In genomic region chr10:119120413-119120867, GRCh38 we compare ENCODE assay signal across 8 cellular contexts. TPM values are rescaled to one million over a fixed set of nuclear protein-coding genes. Genes with fewer than 3 reads are reported as not detected.
DNase-seq lines count a peak whose midpoint lies in the region; ATAC-seq, FAIRE-seq and TF ChIP-seq lines count a peak whose summit lies in the region.

No MANE protein-coding gene starts in this region.

- peaks cover 6% of the 10 kb centered on the region for H3K36me3 ChIP-seq in BJ (ENCODE audit: control insufficient read depth, insufficient read depth, low read length)

- H3K4me3 Mint-ChIP-seq in glutamatergic neuron (ENCODE audit: unreplicated experiment): no peak overlapping the region

- no peaks in the 10 kb centered on the region for H3K27me3 Mint-ChIP-seq in glutamatergic neuron (ENCODE audit: unreplicated experiment)

- peak; percentile 93 for ATAC-seq in GM19328 (IDR thresholded peaks at IDR 0.05; ENCODE audit: unreplicated experiment)
- ATAC-seq in HG03175 (IDR thresholded peaks at IDR 0.05; ENCODE audit: unreplicated experiment): peak; percentile 91

- TF ChIP-seq CTCF in BJ (IDR thresholded peaks at IDR 0.05; ENCODE audit: insufficient read depth, low read depth, low read length) (no peak), glutamatergic neuron (IDR thresholded peaks at IDR 0.05; ENCODE audit: partially characterized antibody, unreplicated experiment) (no peak)

- no peaks in the 10 kb centered on the region for H3K36me3 Mint-ChIP-seq in glutamatergic neuron (ENCODE audit: unreplicated experiment)

- POLR2A ChIA-PET in BJ (lab: Charles Lee): interaction anchor here (0.5 kb wide), 1 partner anchor 22 kb away, joined by 18 read pairs; no protein-coding TSS in a partner anchor

- H3K4me3 ChIP-seq in BJ (ENCODE audit: low read depth, low read length): no peak overlapping the region

- CTCF ChIA-PET in BJ (lab: Yijun Ruan, JAX): no interaction called here

- no peak for FAIRE-seq in frontal cortex (lab: Jason Lieb, UNC)

- H3K27ac Mint-ChIP-seq in glutamatergic neuron (ENCODE audit: unreplicated experiment): no peak overlapping the region

- DNase-seq in BJ (ENCODE audit: low read depth) (peak; percentile 52), astrocyte of the hippocampus (ENCODE audit: low read depth, low spot score) (peak; percentile 49), glutamatergic neuron (no peak), frontal cortex (ENCODE audit: low spot score in 2 of 2) (no peak), NCI-H1105 (lab: John Stamatoyannopoulos, UW) (no peak)
- no peak for DNase-seq in activated CD4-positive, alpha-beta T cell treated with anti-CD3 and anti-CD28 coated beads for 1 hour

- no peaks in the 10 kb centered on the region for H3K9me3 Mint-ChIP-seq in glutamatergic neuron (ENCODE audit: unreplicated experiment)

- no peaks in the 10 kb centered on the region for H3K27me3 ChIP-seq in BJ (ENCODE audit: control insufficient read depth, insufficient read depth, low read length)

- no peaks in the 10 kb centered on the region for H3K4me1 Mint-ChIP-seq in glutamatergic neuron (ENCODE audit: low read depth, unreplicated experiment)

RNA-seq across cellular contexts. Expression of gene DENND10, which starts 16.5 kb away (rescaled TPM):
- polyA plus RNA-seq in BJ (2011; rRNA removed): 86.8 and 96.4 TPM in 2 replicates
- 34.5 and 48.5 TPM in 2 replicates for polyA minus RNA-seq in BJ (2011; rRNA and poly(A)+ RNA removed)
- 39.9 TPM for total RNA-seq in glutamatergic neuron (ENCODE audit: unreplicated experiment)
- total RNA-seq in frontal cortex: 70.1 TPM

RNA-seq across cellular contexts. Expression of gene EIF3A, which starts 39.8 kb away (rescaled TPM):
- 17.5 and 36.1 TPM in 2 replicates for polyA plus RNA-seq in BJ (2011; rRNA removed)
- polyA minus RNA-seq in BJ (2011; rRNA and poly(A)+ RNA removed): 31.0 and 53.3 TPM in 2 replicates
- total RNA-seq in glutamatergic neuron (ENCODE audit: unreplicated experiment): 110 TPM
- total RNA-seq in frontal cortex: 66.4 TPM

RNA-seq across cellular contexts. Expression of gene SFXN4, which starts 45.1 kb away (rescaled TPM):
- polyA plus RNA-seq in BJ (2011; rRNA removed): 9.6 and 15.8 TPM in 2 replicates
- polyA minus RNA-seq in BJ (2011; rRNA and poly(A)+ RNA removed): 5.4 and 5.9 TPM in 2 replicates
- 12.2 TPM for total RNA-seq in glutamatergic neuron (ENCODE audit: unreplicated experiment)
- total RNA-seq in frontal cortex: 21.6 TPM

RNA-seq across cellular contexts. Expression of gene PRDX3, which starts 58.2 kb away (rescaled TPM):
- 280 and 336 TPM in 2 replicates for polyA plus RNA-seq in BJ (2011; rRNA removed)
- polyA minus RNA-seq in BJ (2011; rRNA and poly(A)+ RNA removed): 57.8 and 109 TPM in 2 replicates
- total RNA-seq in glutamatergic neuron (ENCODE audit: unreplicated experiment) (103 TPM), frontal cortex (113 TPM)

Comparison
In these comparisons a context has a peak if more than half of its experiments do, and no peak if none do; other contexts are left out.
1. DNase-seq: peak in BJ (single experiment) and astrocyte of the hippocampus (single experiment); none in glutamatergic neuron (single experiment), frontal cortex (0 of 2), NCI-H1105 (single experiment) and activated CD4-positive, alpha-beta T cell treated with anti-CD3 and anti-CD28 coated beads for 1 hour (single experiment).